ENCODE assay signal across 13 cellular contexts in the genomic region with DNA sequence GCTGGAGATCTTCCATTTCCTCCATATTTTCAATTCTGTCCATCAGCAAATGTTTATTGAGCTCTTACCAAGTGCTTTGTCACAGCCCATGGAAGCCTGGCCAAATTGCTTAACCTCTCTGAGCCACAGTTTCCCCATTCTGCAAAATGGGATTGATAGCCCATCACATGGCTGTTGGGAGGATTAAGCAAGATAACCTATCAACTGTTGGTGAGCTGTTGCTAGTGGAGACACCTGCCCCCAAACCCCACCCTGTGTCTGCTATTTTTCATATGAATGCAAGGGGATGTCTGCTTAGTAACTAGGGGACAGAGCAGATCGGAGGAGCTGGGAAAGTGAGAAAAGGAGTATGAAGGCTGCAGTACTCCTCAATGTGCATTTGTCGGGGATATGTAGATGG. TPM values are rescaled to one million over a fixed set of nuclear protein-coding genes. Genes with fewer than 3 reads are reported as not detected.
A peak's percentile ranks its signal among the peaks of the same experiment; 100 is the strongest.
DNase-seq lines count a peak whose midpoint lies in the region; ATAC-seq and TF ChIP-seq lines count a peak whose summit lies in the region.
"Had no signal": no experiment of that assay in that cellular context is flagged by ENCODE, and none has a peak within 500 bp of the region (broad histone marks: within the 10 kb centered on the region; RNA-seq: fewer than 3 reads in every experiment).

No MANE protein-coding gene starts in this region.

- WGBS in heart left ventricle, 4 donors = 43 to 65% (median 49%) methylated on average over 2 of the region's 2 CpGs
- WGBS in upper lobe of left lung, 2 donors = 41 to 52% methylated on average over 2 of the region's 2 CpGs

- no peaks in the 10 kb centered on the region for H3K9me3 Mint-ChIP-seq in effector memory CD8-positive, alpha-beta T cell

- H3K36me3 ChIP-seq in left ventricle myocardium inferior = no peaks in the 10 kb centered on the region
- no peaks in the 10 kb centered on the region for H3K36me3 ChIP-seq in heart left ventricle
- no peaks in the 10 kb centered on the region for H3K36me3 ChIP-seq in upper lobe of left lung
- H3K36me3 ChIP-seq: gastrocnemius medialis, SJCRH30 had no signal

- DNase-seq in left ventricle myocardium inferior = no peak
- no peak for DNase-seq in heart left ventricle
- DNase-seq in SKM-1 (lab: John Stamatoyannopoulos, UW; ENCODE audit: unreplicated experiment) = peak; percentile 24
- no peak for DNase-seq in effector memory CD8-positive, alpha-beta T cell
- no peak for DNase-seq in upper lobe of left lung
- no peak for DNase-seq in RPMI8226
- DNase-seq: activated CD4-positive, alpha-beta T cell treated with anti-CD3 and anti-CD28 coated beads, Interleukin-2, amount 50 U/mL, for 1 hour; gastrocnemius medialis; NCI-H1105; NCI-H510A treated with DMSO at 0.1 percent for 48 hours had no signal

- intact Hi-C loops in left ventricle myocardium inferior (cut with micrococcal nuclease) (no loop called here), heart left ventricle (cut with DNase I) (no loop called here)

- H3K4me1 Mint-ChIP-seq in effector memory CD8-positive, alpha-beta T cell (ENCODE audit: low read depth in 2 of 2) = peaks cover 44 to 57% of the 10 kb centered on the region in 2 donors

- TF ChIP-seq CTCF in left ventricle myocardium inferior (IDR thresholded peaks at IDR 0.05; ENCODE audit: borderline replicate concordance) = no peak
- no peak for TF ChIP-seq CTCF in heart left ventricle (IDR thresholded peaks at IDR 0.05)
- no peak for TF ChIP-seq CTCF in upper lobe of left lung (IDR thresholded peaks at IDR 0.05)

- no peaks in the 10 kb centered on the region for H3K27me3 ChIP-seq in left ventricle myocardium inferior (ENCODE audit: low read depth)
- no peaks in the 10 kb centered on the region for H3K27me3 ChIP-seq in heart left ventricle
- no peaks in the 10 kb centered on the region for H3K27me3 ChIP-seq in upper lobe of left lung
- H3K27me3 ChIP-seq: gastrocnemius medialis had no signal

- no peak overlapping the region for H3K4me3 ChIP-seq in left ventricle myocardium inferior
- H3K4me3 ChIP-seq in heart left ventricle = no peak overlapping the region
- no peak overlapping the region for H3K4me3 ChIP-seq in upper lobe of left lung
- H3K4me3 ChIP-seq: gastrocnemius medialis, SJCRH30 had no signal

- ATAC-seq in heart left ventricle (no peak), upper lobe of left lung (ENCODE audit: low FRiP score in 2 of 2) (no peak), HG03457 (IDR thresholded peaks at IDR 0.05; ENCODE audit: unreplicated experiment) (no peak)
- no peak for ATAC-seq in effector memory CD8-positive, alpha-beta T cell (replicated peaks)
- no peak for ATAC-seq in activated CD4-positive, CD25-positive, alpha-beta regulatory T cell treated with anti-CD3 and anti-CD28 coated beads, Interleukin-2, amount 50 U/mL, for 24 hours
- ATAC-seq: gastrocnemius medialis had no signal

- H3K9me3 ChIP-seq in left ventricle myocardium inferior (replicated peaks) (no peaks in the 10 kb centered on the region), heart left ventricle (no peaks in the 10 kb centered on the region), upper lobe of left lung (no peaks in the 10 kb centered on the region)
- H3K9me3 ChIP-seq: gastrocnemius medialis, SJCRH30 had no signal

- no peak for TF ChIP-seq EP300 in upper lobe of left lung (IDR thresholded peaks at IDR 0.05)

- H3K4me1 ChIP-seq in left ventricle myocardium inferior (peaks cover 42% of the 10 kb centered on the region), heart left ventricle (peaks cover under 1 to 53% (median 22%) of the 10 kb centered on the region in 12 donors), upper lobe of left lung (peaks cover 22 to 55% (median 36%) of the 10 kb centered on the region in 4 donors)

- TF ChIP-seq POLR2A in heart left ventricle (IDR thresholded peaks at IDR 0.05) = no peak
- TF ChIP-seq POLR2A in upper lobe of left lung (IDR thresholded peaks at IDR 0.05) = no peak

- H3K27ac ChIP-seq in left ventricle myocardium inferior (replicated peaks) = peak overlapping the region; percentile 36
- H3K27ac ChIP-seq in heart left ventricle = peak overlapping the region in 2 of 12 donors; percentile 42 to 58
- peak overlapping the region in 3 of 4 donors; percentile 19 to 74 (median 29) for H3K27ac ChIP-seq in upper lobe of left lung
- H3K27ac ChIP-seq: SJCRH30 had no signal

- H3K27me3 Mint-ChIP-seq in effector memory CD8-positive, alpha-beta T cell = no peaks in the 10 kb centered on the region

- peak overlapping the region; percentile 87 to 90 for H3K27ac Mint-ChIP-seq in effector memory CD8-positive, alpha-beta T cell

- H3K36me3 Mint-ChIP-seq in effector memory CD8-positive, alpha-beta T cell (ENCODE audit: insufficient read depth) = peaks cover 7% of the 10 kb centered on the region

- peak overlapping the region; percentile 59 to 74 for H3K4me3 Mint-ChIP-seq in effector memory CD8-positive, alpha-beta T cell

RNA-seq across cellular contexts. Expression of a gene that starts 38.3 kb away (rescaled TPM):
- total RNA-seq in left ventricle myocardium inferior = 69.6 TPM
- total RNA-seq in heart left ventricle = 100 to 1,000 TPM in 1 of 9 donors, 10 to 100 TPM in 8; 43.6 to 103 (median 63.8) TPM
- polyA plus RNA-seq in heart left ventricle = 10 to 100 TPM; 37.4 to 41.8 TPM
- 10 to 100 TPM in 5 of 6 donors, 1 to 10 TPM in 1; 8.8 to 78.2 (median 22.4) TPM for total RNA-seq in upper lobe of left lung
